ENCODE assay signal across 1 cellular context in the genomic region with DNA sequence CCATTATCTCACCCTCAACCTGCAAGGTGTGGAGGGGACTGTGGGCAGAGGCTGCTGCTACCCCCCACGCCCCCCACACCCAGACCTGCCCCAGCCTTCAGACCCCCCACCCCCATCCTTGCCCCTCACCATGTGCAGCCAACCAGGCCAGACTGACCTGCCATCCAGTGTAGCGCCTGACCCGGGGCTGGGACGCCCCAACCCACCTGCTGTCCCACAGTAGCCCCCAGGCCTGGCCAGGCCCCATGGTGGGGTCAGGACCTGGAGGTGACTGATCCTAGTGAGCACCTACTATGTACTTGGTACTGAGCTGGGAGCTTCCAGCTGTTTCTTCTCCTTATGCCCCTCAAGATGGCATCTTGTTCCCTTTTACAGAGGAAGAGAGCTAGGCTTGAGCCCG.
TF ChIP-seq lines count a peak whose summit lies in the region.

No MANE protein-coding gene starts in this region.

TF ChIP-seq in IMR-90, 13 proteins besides CTCF, POLR2A, EP300 and RAD21:
- TF ChIP-seq MXI1 (IDR thresholded peaks at IDR 0.05; ENCODE audit: borderline replicate concordance, low read depth, low read length) (no peak), FOS (IDR thresholded peaks at IDR 0.05; ENCODE audit: low read depth, low read length) (no peak), RFX5 (IDR thresholded peaks at IDR 0.05; ENCODE audit: low read depth, low read length) (no peak)
- TF ChIP-seq, protein P1, sequence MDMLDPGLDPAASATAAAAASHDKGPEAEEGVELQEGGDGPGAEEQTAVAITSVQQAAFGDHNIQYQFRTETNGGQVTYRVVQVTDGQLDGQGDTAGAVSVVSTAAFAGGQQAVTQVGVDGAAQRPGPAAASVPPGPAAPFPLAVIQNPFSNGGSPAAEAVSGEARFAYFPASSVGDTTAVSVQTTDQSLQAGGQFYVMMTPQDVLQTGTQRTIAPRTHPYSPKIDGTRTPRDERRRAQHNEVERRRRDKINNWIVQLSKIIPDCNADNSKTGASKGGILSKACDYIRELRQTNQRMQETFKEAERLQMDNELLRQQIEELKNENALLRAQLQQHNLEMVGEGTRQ (IDR thresholded peaks at IDR 0.05; ENCODE audit: low read depth, low read length): no peak
